8 cellular contexts compared by ENCODE assay signal in genomic region chr9:120878188-120879130, GRCh38. TPM values are rescaled to one million over a fixed set of nuclear protein-coding genes. Genes with fewer than 3 reads are reported as not detected.
DNase-seq lines count a peak whose midpoint lies in the region; ATAC-seq and TF ChIP-seq lines count a peak whose summit lies in the region.

No MANE protein-coding gene starts in this region.

- H3K9me3 Mint-ChIP-seq in CD4-positive, alpha-beta T cell = no peaks in the 10 kb centered on the region

- RAD21 ChIA-PET in HCT116 (lab: Charles Lee; ENCODE audit: low non-redundant PET in 1 of 2, low total read pairs in 2 of 2, uncharacterized antibody in 2 of 2, unreplicated experiment in 2 of 2) = no interaction called here

- 69 to 73% methylated on average over 4 to 6 of the region's 8 CpGs for WGBS in mesodermal cell (ENCODE audit: insufficient coverage in 2 of 2), 2 experiments

- BruUV-seq in HCT116 (replicated peaks; lab: Mats Ljungman, UMichigan) = no TSS peak

- H3K9ac ChIP-seq in HCT116 (ENCODE audit: low read length) = peak overlapping the region; percentile 84

- intact Hi-C loops in CD4-positive, alpha-beta T cell (cut with DNase I, micrococcal nuclease) = loop anchor here (1.0 to 5.0 kb wide), 4 partner anchors 12 to 104 kb away; no protein-coding TSS in a partner anchor
- intact Hi-C loops in HCT116 (cut with micrococcal nuclease) = loop anchor here (5.0 kb wide), 1 partner anchor 59 kb away; no protein-coding TSS in a partner anchor
- intact Hi-C loops in gastrocnemius medialis (cut with DNase I; ENCODE audit: low total_unique reads) = no loop called here

- H2AFZ ChIP-seq in HCT116 (ENCODE audit: low read depth, low read length, poor library complexity, severe bottlenecking) = no peak overlapping the region

- no peaks in the 10 kb centered on the region for H3K9me2 ChIP-seq in HCT116 (ENCODE audit: insufficient read depth)

- no peak for TF ChIP-seq RAD21 in HCT116 (IDR thresholded peaks at IDR 0.05; ENCODE audit: low read depth)

- H3K36me3 ChIP-seq in HCT116 (ENCODE audit: control insufficient read depth in 1 of 2, insufficient read depth in 2 of 2, low read length in 2 of 2) (peaks cover 0 to 12% of the 10 kb centered on the region in 2 experiments; a peak in 1 of 4 replicates), WERI-Rb-1 (peaks cover 19% of the 10 kb centered on the region), mesodermal cell (ENCODE audit: control insufficient read depth, insufficient read depth, low read length) (peaks cover 18% of the 10 kb centered on the region), gastrocnemius medialis (no peaks in the 10 kb centered on the region)

- H3K4me3 ChIP-seq in HCT116 (replicated peaks in 1 of 2; ENCODE audit: low read depth in 1 of 2, low read length in 2 of 2) (peak overlapping the region; percentile 45 to 72), WERI-Rb-1 (ENCODE audit: low read depth, low read length) (peak overlapping the region; percentile 93), mesodermal cell (ENCODE audit: extremely low read depth, insufficient read depth, low read length, poor library complexity, severe bottlenecking) (peak overlapping the region; percentile 41), gastrocnemius medialis (peak overlapping the region in 1 of 4 donors; percentile 79)

- TF ChIP-seq POLR2A in HCT116 (IDR thresholded peaks at IDR 0.05; ENCODE audit: borderline replicate concordance, extremely low read depth, insufficient read depth, insufficient read length) (peak; percentile 18), gastrocnemius medialis (IDR thresholded peaks at IDR 0.05) (no peak)

- TF ChIP-seq CTCF in CD4-positive, alpha-beta T cell (IDR thresholded peaks at IDR 0.05) = no peak
- TF ChIP-seq CTCF in HCT116 (IDR thresholded peaks at IDR 0.05 in 2 of 3, conservative IDR thresholded peaks at IDR 0.05 in 1 of 3; ENCODE audit: borderline replicate concordance in 1 of 3, insufficient read depth in 1 of 3, low read depth in 2 of 3, low read length in 2 of 3) (no peak), WERI-Rb-1 (IDR thresholded peaks at IDR 0.05; ENCODE audit: low read depth, low read length) (no peak), gastrocnemius medialis (IDR thresholded peaks at IDR 0.05 in 4 of 5, conservative IDR thresholded peaks at IDR 0.05 in 1 of 5) (no peak), omental fat pad (IDR thresholded peaks at IDR 0.05) (no peak)

- peaks cover 44 to 64% of the 10 kb centered on the region in 2 experiments for H3K4me1 ChIP-seq in HCT116 (ENCODE audit: control insufficient read depth in 1 of 2, insufficient read depth in 2 of 2, low read length in 2 of 2)
- peaks cover 10% of the 10 kb centered on the region for H3K4me1 ChIP-seq in mesodermal cell (ENCODE audit: control insufficient read depth, insufficient read depth, low read length, poor library complexity, severe bottlenecking)
- H3K4me1 ChIP-seq in gastrocnemius medialis = peaks cover 6 to 9% of the 10 kb centered on the region in 2 donors

- CTCF ChIA-PET in CD4-positive, alpha-beta T cell (lab: Charles Lee) = interaction anchor here (0.7 to 3.3 kb wide), 8 partner anchors 10 to 58 kb away, joined by 3 to 23 read pairs (median 4); partner anchors contain the start of gene TRAF1
- CTCF ChIA-PET in HCT116 (lab: Charles Lee) = no interaction called here

- H3K27me3 ChIP-seq in CD4-positive, alpha-beta T cell (ENCODE audit: control insufficient read depth, insufficient read depth, low read length) = no peaks in the 10 kb centered on the region
- no peaks in the 10 kb centered on the region for H3K27me3 ChIP-seq in HCT116 (ENCODE audit: insufficient read depth, low read length)
- H3K27me3 ChIP-seq in WERI-Rb-1 (ENCODE audit: insufficient read depth, low read depth, severe bottlenecking) = no peaks in the 10 kb centered on the region
- H3K27me3 ChIP-seq in gastrocnemius medialis = peaks cover 0 to 9% (median 6%) of the 10 kb centered on the region in 3 donors

- H3K9me3 ChIP-seq in CD4-positive, alpha-beta T cell (ENCODE audit: control insufficient read depth, low read length) = no peaks in the 10 kb centered on the region
- no peaks in the 10 kb centered on the region for H3K9me3 ChIP-seq in HCT116 (ENCODE audit: control insufficient read depth in 1 of 2, insufficient read depth in 1 of 2, low read depth in 1 of 2, low read length in 2 of 2)
- H3K9me3 ChIP-seq in WERI-Rb-1 (ENCODE audit: severe bottlenecking) = no peaks in the 10 kb centered on the region
- no peaks in the 10 kb centered on the region for H3K9me3 ChIP-seq in mesodermal cell (ENCODE audit: control insufficient read depth, low read length)
- H3K9me3 ChIP-seq in gastrocnemius medialis = no peaks in the 10 kb centered on the region

- no peaks in the 10 kb centered on the region for H3K27me3 Mint-ChIP-seq in CD4-positive, alpha-beta T cell

- peak overlapping the region; percentile 86 for H3K27ac ChIP-seq in CD4-positive, alpha-beta T cell (ENCODE audit: low read depth, low read length)
- peak overlapping the region; percentile 92 for H3K27ac ChIP-seq in HCT116 (ENCODE audit: low read depth, low read length)
- H3K27ac ChIP-seq in WERI-Rb-1 = peak overlapping the region; percentile 93
- no peak overlapping the region for H3K27ac ChIP-seq in mesodermal cell (ENCODE audit: low read depth, low read length, severe bottlenecking)
- H3K27ac ChIP-seq in gastrocnemius medialis = no peak overlapping the region

- no peaks in the 10 kb centered on the region for H4K20me1 ChIP-seq in HCT116 (ENCODE audit: insufficient read depth)

- peaks cover 19% of the 10 kb centered on the region for H3K79me2 ChIP-seq in HCT116 (ENCODE audit: insufficient read depth, low read length)

- H3K36me3 Mint-ChIP-seq in CD4-positive, alpha-beta T cell (ENCODE audit: low read depth) = peaks cover 20% of the 10 kb centered on the region

- H3K4me1 Mint-ChIP-seq in CD4-positive, alpha-beta T cell (ENCODE audit: low read depth) = peaks cover 79% of the 10 kb centered on the region

- POLR2A ChIA-PET in CD4-positive, alpha-beta T cell (lab: Charles Lee) = interaction anchor here (0.6 to 10.8 kb wide), 12 partner anchors 8 to 223 kb away, joined by 3 to 327 read pairs (median 5); partner anchors contain the start of genes FBXW2 and TRAF1
- POLR2A ChIA-PET in HCT116 (lab: Charles Lee) = no interaction called here

- peak overlapping the region; percentile 96 for H3K4me3 Mint-ChIP-seq in CD4-positive, alpha-beta T cell

- in situ Hi-C loops in gastrocnemius medialis (cut with MboI; ENCODE audit: low sequenced_read_pairs in 4 of 4) = loop anchor here in 3 of 4 donors (10.0 kb wide), 1 partner anchor 56 kb away; no protein-coding TSS in a partner anchor

- peak in 1 of 10 experiments; percentile 33 for DNase-seq in CD4-positive, alpha-beta T cell
- no peak for DNase-seq in HCT116 (ENCODE audit: low read depth, low spot score)
- peak; percentile 66 for DNase-seq in WERI-Rb-1
- no peak for DNase-seq in gastrocnemius medialis
- no peak for DNase-seq in omental fat pad (ENCODE audit: low spot score)
- no peak for DNase-seq in occipital lobe (lab: John Stamatoyannopoulos, UW)

- H3K4me2 ChIP-seq in HCT116 (ENCODE audit: low read length) = peak overlapping the region; percentile 96

- no peak for ATAC-seq in CD4-positive, alpha-beta T cell (ENCODE audit: poor library complexity)
- no peak for ATAC-seq in HCT116
- ATAC-seq in gastrocnemius medialis = no peak
- ATAC-seq in HG02642 (IDR thresholded peaks at IDR 0.05; ENCODE audit: poor library complexity, unreplicated experiment) = no peak
- no peak for ATAC-seq in omental fat pad (ENCODE audit: low FRiP score)

- H3K27ac Mint-ChIP-seq in CD4-positive, alpha-beta T cell = peak overlapping the region; percentile 93

TF ChIP-seq in HCT116, 20 proteins besides CTCF, POLR2A, EP300 and RAD21:
- TF ChIP-seq POLR2AphosphoS5 (IDR thresholded peaks at IDR 0.05; ENCODE audit: low read depth, low read length) = peak; percentile 40; the same call in 1 of the 2 replicates
- TF ChIP-seq EGR1 (IDR thresholded peaks at IDR 0.05; ENCODE audit: low read depth) = no peak

RNA-seq across cellular contexts. Expression of gene PHF19, which starts 1.5 kb away (rescaled TPM):
- 10 to 100 TPM; 60.3 to 63.0 TPM for total RNA-seq in CD4-positive, alpha-beta T cell
- total RNA-seq in HCT116 (2021; ENCODE audit: unreplicated experiment) (74.0 TPM), gastrocnemius medialis (10 to 100 TPM in 2 of 4 donors, 1 to 10 TPM in 2; 9.2 to 12.5 (median 10.8) TPM), omental fat pad (10 to 100 TPM; 16.3 to 31.2 (median 25.3) TPM), occipital lobe (4.1 TPM)
- polyA plus RNA-seq in HCT116 (2012) = 69.8 and 83.1 TPM in 2 replicates
- polyA plus RNA-seq in mesodermal cell (2013, experiment 1 of 2) = 44.6 TPM
- 44.1 TPM for polyA plus RNA-seq in mesodermal cell (2013, experiment 2 of 2)

RNA-seq across cellular contexts. Expression of gene PSMD5, which starts 35.7 kb away (rescaled TPM):
- 10 to 100 TPM; 35.4 to 44.3 TPM for total RNA-seq in CD4-positive, alpha-beta T cell
- total RNA-seq in HCT116 (2021; ENCODE audit: unreplicated experiment) (64.3 TPM), gastrocnemius medialis (10 to 100 TPM in 3 of 4 donors, 1 to 10 TPM in 1; 9.3 to 35.3 (median 12.6) TPM), omental fat pad (10 to 100 TPM; 30.7 to 57.5 (median 36.2) TPM), occipital lobe (30.4 TPM)
- polyA plus RNA-seq in HCT116 (2012) = 24.4 and 31.4 TPM in 2 replicates
- 28.9 TPM for polyA plus RNA-seq in mesodermal cell (2013, experiment 1 of 2)
- 32.6 TPM for polyA plus RNA-seq in mesodermal cell (2013, experiment 2 of 2)

RNA-seq across cellular contexts. Expression of gene TRAF1, which starts 48.1 kb away (rescaled TPM):
- total RNA-seq in CD4-positive, alpha-beta T cell = 10 to 100 TPM; 60.3 to 61.7 TPM
- total RNA-seq in HCT116 (2021; ENCODE audit: unreplicated experiment) = 1.7 TPM
- polyA plus RNA-seq in HCT116 (2012) = 0.94 and 1.2 TPM in 2 replicates
- polyA plus RNA-seq in mesodermal cell (2013, experiment 1 of 2) = 2.7 TPM
- 2.2 TPM for polyA plus RNA-seq in mesodermal cell (2013, experiment 2 of 2)
- total RNA-seq in gastrocnemius medialis = 1 to 10 TPM in 1 of 4 donors, under 1 TPM in 3; 0.42 to 1.6 (median 0.77) TPM
- total RNA-seq in omental fat pad = 1 to 10 TPM; 3.0 to 9.0 (median 6.1) TPM
- 2.5 TPM for total RNA-seq in occipital lobe

Comparison
In these comparisons a context has a peak if more than half of its experiments do, and no peak if none do; other contexts are left out.
1. H3K27ac ChIP-seq: peak in CD4-positive, alpha-beta T cell (single experiment), HCT116 (single experiment) and WERI-Rb-1 (single experiment); none in mesodermal cell (single experiment) and gastrocnemius medialis (0 of 4).
2. RNA of gene TRAF1, which starts 48.1 kb away (total RNA-seq): 60.3 to 61.7 TPM in CD4-positive, alpha-beta T cell; 3.0 to 9.0 TPM in omental fat pad, 2.5 TPM in occipital lobe (single experiment), 1.7 TPM in HCT116 (single experiment) and 0.42 to 1.6 TPM in gastrocnemius medialis; every median in the first group is over 4 times any median in the second.